ENCODE assay signal across 1 cellular context in the genomic region with DNA sequence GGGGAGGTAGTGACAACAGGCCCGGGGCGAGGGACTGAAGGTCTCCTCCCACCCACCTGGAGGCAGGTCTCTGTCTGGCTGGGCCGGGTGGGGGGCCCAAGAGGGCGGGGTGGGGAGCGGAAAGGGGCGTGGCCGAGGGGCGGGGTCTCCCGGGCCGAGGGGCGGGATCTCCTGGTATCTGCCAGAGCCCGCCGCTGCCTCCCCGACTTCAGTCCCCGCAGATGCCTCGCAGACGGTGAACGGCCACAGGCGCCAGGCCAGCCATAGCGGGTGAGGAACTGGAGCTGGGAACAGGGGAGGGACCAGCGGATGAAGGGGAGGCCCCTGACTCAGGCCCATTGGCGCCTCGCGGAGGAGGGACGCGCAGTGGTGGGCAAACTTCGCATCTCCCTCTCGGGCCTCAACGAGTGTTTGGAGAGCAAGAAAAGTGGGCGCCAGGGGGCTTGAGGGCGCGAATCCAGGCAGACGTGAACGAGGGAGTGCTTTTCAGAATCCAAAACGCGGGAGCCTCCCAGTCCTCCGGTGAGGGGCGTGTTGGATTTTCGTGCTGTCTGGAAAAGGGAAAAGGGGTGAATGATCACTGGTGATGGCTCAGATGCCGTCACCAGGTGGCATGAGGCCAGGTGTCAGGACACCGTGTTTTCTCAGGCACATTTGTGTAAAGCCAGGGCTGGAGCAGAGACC.
TF ChIP-seq lines count a peak whose summit lies in the region.

A gene with protein sequence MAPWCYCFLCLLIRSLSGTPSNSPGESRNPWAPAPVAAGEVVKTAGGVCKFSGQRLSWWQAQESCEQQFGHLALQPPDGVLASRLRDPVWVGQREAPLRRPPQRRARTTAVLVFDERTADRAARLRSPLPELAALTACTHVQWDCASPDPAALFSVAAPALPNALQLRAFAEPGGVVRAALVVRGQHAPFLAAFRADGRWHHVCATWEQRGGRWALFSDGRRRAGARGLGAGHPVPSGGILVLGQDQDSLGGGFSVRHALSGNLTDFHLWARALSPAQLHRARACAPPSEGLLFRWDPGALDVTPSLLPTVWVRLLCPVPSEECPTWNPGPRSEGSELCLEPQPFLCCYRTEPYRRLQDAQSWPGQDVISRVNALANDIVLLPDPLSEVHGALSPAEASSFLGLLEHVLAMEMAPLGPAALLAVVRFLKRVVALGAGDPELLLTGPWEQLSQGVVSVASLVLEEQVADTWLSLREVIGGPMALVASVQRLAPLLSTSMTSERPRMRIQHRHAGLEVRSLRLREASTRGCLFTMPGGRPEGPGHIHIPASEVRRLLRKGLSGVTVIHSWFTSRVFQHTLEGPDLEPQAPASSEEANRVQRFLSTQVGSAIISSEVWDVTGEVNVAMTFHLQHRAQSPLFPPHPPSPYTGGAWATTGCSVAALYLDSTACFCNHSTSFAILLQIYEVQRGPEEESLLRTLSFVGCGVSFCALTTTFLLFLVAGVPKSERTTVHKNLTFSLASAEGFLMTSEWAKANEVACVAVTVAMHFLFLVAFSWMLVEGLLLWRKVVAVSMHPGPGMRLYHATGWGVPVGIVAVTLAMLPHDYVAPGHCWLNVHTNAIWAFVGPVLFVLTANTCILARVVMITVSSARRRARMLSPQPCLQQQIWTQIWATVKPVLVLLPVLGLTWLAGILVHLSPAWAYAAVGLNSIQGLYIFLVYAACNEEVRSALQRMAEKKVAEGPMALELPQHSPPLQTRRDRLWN (plus strand): TSS at position 211 of the 684 bp plus-strand sequence. CDS start 1,216 bp downstream, outside the sequence.

TF ChIP-seq in K562, 482 proteins besides CTCF, POLR2A, EP300 and RAD21 (continued from another document):
- TF ChIP-seq, protein P1, sequence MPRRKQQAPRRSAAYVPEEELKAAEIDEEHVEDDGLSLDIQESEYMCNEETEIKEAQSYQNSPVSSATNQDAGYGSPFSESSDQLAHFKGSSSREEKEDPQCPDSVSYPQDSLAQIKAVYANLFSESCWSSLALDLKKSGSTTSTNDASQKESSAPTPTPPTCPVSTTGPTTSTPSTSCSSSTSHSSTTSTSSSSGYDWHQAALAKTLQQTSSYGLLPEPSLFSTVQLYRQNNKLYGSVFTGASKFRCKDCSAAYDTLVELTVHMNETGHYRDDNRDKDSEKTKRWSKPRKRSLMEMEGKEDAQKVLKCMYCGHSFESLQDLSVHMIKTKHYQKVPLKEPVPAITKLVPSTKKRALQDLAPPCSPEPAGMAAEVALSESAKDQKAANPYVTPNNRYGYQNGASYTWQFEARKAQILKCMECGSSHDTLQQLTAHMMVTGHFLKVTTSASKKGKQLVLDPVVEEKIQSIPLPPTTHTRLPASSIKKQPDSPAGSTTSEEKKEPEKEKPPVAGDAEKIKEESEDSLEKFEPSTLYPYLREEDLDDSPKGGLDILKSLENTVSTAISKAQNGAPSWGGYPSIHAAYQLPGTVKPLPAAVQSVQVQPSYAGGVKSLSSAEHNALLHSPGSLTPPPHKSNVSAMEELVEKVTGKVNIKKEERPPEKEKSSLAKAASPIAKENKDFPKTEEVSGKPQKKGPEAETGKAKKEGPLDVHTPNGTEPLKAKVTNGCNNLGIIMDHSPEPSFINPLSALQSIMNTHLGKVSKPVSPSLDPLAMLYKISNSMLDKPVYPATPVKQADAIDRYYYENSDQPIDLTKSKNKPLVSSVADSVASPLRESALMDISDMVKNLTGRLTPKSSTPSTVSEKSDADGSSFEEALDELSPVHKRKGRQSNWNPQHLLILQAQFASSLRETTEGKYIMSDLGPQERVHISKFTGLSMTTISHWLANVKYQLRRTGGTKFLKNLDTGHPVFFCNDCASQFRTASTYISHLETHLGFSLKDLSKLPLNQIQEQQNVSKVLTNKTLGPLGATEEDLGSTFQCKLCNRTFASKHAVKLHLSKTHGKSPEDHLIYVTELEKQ (CRISPR knock-in tag; IDR thresholded peaks at IDR 0.05): no peak
- no peak for TF ChIP-seq ARID2 (IDR thresholded peaks at IDR 0.05)
- no peak for TF ChIP-seq RFX5 (IDR thresholded peaks at IDR 0.05; ENCODE audit: low read depth, low read length)
- TF ChIP-seq, protein P2, sequence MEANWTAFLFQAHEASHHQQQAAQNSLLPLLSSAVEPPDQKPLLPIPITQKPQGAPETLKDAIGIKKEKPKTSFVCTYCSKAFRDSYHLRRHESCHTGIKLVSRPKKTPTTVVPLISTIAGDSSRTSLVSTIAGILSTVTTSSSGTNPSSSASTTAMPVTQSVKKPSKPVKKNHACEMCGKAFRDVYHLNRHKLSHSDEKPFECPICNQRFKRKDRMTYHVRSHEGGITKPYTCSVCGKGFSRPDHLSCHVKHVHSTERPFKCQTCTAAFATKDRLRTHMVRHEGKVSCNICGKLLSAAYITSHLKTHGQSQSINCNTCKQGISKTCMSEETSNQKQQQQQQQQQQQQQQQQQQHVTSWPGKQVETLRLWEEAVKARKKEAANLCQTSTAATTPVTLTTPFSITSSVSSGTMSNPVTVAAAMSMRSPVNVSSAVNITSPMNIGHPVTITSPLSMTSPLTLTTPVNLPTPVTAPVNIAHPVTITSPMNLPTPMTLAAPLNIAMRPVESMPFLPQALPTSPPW (CRISPR knock-in tag; IDR thresholded peaks at IDR 0.05): peak; percentile 41
- no peak for TF ChIP-seq TCF7 (IDR thresholded peaks at IDR 0.05; ENCODE audit: borderline replicate concordance)
- TF ChIP-seq TCF7L2 (IDR thresholded peaks at IDR 0.05; ENCODE audit: low read depth, low read length): no peak
- TF ChIP-seq, protein P3, sequence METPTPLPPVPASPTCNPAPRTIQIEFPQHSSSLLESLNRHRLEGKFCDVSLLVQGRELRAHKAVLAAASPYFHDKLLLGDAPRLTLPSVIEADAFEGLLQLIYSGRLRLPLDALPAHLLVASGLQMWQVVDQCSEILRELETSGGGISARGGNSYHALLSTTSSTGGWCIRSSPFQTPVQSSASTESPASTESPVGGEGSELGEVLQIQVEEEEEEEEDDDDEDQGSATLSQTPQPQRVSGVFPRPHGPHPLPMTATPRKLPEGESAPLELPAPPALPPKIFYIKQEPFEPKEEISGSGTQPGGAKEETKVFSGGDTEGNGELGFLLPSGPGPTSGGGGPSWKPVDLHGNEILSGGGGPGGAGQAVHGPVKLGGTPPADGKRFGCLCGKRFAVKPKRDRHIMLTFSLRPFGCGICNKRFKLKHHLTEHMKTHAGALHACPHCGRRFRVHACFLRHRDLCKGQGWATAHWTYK (CRISPR knock-in tag; IDR thresholded peaks at IDR 0.05): no peak
